ENCODE assay signal across 32 cellular contexts in genomic region chr1:100556925-100557605, GRCh38. TPM values are rescaled to one million over a fixed set of nuclear protein-coding genes. Genes with fewer than 3 reads are reported as not detected.
"Had no signal": no experiment of that assay in that cellular context is flagged by ENCODE, and none has a peak within 500 bp of the region (broad histone marks: within the 10 kb centered on the region; RNA-seq: fewer than 3 reads in every experiment).

No MANE protein-coding gene starts in this region.

- H3K36me3 ChIP-seq: adrenal gland, esophagus muscularis mucosa, gastrocnemius medialis, heart right ventricle, WERI-Rb-1 had no signal

- H3K9me3 ChIP-seq: body of pancreas had no signal

- H3K27ac ChIP-seq: adrenal gland, body of pancreas, esophagus muscularis mucosa, foreskin keratinocyte, gastrocnemius medialis, heart right ventricle, WERI-Rb-1 had no signal

- H3K4me1 ChIP-seq: adrenal gland, body of pancreas, esophagus muscularis mucosa, foreskin keratinocyte, gastrocnemius medialis, heart right ventricle had no signal

- H3K27me3 ChIP-seq: adrenal gland, body of pancreas, esophagus muscularis mucosa, gastrocnemius medialis, heart right ventricle had no signal

- ATAC-seq: activated CD4-positive, alpha-beta T cell treated with anti-CD3 and anti-CD28 coated beads for 36 hours; activated CD8-positive, alpha-beta T cell treated with anti-CD3 and anti-CD28 coated beads for 36 hours; activated naive CD8-positive, alpha-beta T cell treated with anti-CD3 and anti-CD28 coated beads, Interleukin-2, amount 50 U/mL, for 24 hours; activated T-cell treated with anti-CD3 and anti-CD28 coated beads, Interleukin-2, amount 50 U/mL, for 4 hours; activated T-helper 17 cell treated with anti-CD3 and anti-CD28 coated beads, Interleukin-2, amount 50 U/mL, for 72 hours; body of pancreas; effector memory CD8-positive, alpha-beta T cell; foreskin keratinocyte; gastrocnemius medialis; heart right ventricle; T-cell had no signal

- H3K4me3 ChIP-seq: body of pancreas, esophagus muscularis mucosa, gastrocnemius medialis, heart right ventricle had no signal

- FAIRE-seq: colon had no signal

- DNase-seq: activated CD4-positive, alpha-beta T cell treated with anti-CD3 and anti-CD28 coated beads for 36 hours; activated CD4-positive, alpha-beta T cell treated with anti-CD3 and anti-CD28 coated beads, Interleukin-2, amount 50 U/mL, for 1 hour; activated CD4-positive, alpha-beta T cell treated with anti-CD3 and anti-CD28 coated beads, Interleukin-2, amount 50 U/mL, for 48 hours; activated CD4-positive, CD25-positive, alpha-beta regulatory T cell; activated CD4-positive, CD25-positive, alpha-beta regulatory T cell treated with anti-CD3 and anti-CD28 coated beads, Interleukin-2, amount 50 U/mL, for 72 hours; activated CD8-positive, alpha-beta memory T cell treated with anti-CD3 and anti-CD28 coated beads for 24 hours; activated CD8-positive, alpha-beta T cell treated with anti-CD3 and anti-CD28 coated beads for 36 hours; activated effector memory CD4-positive, alpha-beta T cell treated with Interleukin-2 at 50 U/mL for 16 hours; activated gamma-delta T cell treated with Interleukin-2 at 50 U/mL for 16 hours; activated naive CD4-positive, alpha-beta T cell treated with Interleukin-2 at 50 U/mL for 16 hours; activated naive CD8-positive, alpha-beta T cell treated with anti-CD3 and anti-CD28 coated beads for 36 hours; activated naive CD8-positive, alpha-beta T cell treated with anti-CD3 and anti-CD28 coated beads, Interleukin-2, amount 50 U/mL, for 24 hours; activated T-cell treated with anti-CD3 and anti-CD28 coated beads, Interleukin-2, amount 50 U/mL, for 4 hours; adrenal gland; amygdala; aorta; body of pancreas; cortex of kidney; dermis blood vessel endothelial cell; effector CD4-positive, alpha-beta T cell; effector memory CD8-positive, alpha-beta T cell; erythroblast; foreskin keratinocyte; gastrocnemius medialis; heart right ventricle; T-cell; T1000; WERI-Rb-1 had no signal

RNA-seq across cellular contexts. Expression of gene GPR88, which starts 19.1 kb away (rescaled TPM):
- total RNA-seq: activated T-cell treated with anti-CD3 and anti-CD28 coated beads, Interleukin-2, amount 50 U/mL, for 4 hours; chondrocyte; dermis blood vessel endothelial cell; foreskin keratinocyte had no signal
- polyA plus RNA-seq: foreskin keratinocyte had no signal
